In the genomic region with DNA sequence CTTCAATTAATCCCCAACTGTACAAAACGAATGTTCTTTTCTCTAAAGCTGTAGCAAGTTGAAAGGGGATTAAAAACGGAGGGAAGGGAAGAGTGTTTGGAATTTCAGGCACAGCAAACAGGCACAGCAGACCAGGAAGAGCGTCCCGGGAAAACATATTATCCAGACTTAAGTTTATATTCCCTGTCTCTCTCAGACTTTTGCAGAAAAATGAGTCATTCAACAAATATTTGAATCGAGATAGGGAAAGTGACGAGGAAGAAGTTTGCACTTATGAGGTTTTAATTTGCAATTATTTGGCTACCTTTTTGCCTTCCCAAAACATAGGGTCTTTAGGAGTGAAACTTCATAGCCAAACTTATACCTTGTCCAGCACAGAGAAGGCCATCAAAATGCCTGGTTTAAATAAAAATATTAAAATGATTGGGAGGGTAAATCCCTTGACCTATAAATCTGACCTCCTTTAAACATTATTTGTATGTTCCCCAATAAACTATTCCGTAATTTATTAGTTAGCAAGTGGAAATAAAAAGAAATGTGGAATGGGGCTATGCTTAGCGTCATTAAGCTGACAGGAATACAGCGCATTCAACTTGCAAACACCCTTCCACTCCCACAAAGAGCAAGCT, we compare ENCODE assay signal across 8 cellular contexts. TPM values are rescaled to one million over a fixed set of nuclear protein-coding genes. Genes with fewer than 3 reads are reported as not detected.
DNase-seq lines count a peak whose midpoint lies in the region; ATAC-seq and TF ChIP-seq lines count a peak whose summit lies in the region.

No MANE protein-coding gene starts in this region.

- H3K27me3 Mint-ChIP-seq in activated B cell treated with CpG ODN at 0.5 μM for 24 hours (peaks cover 3% of the 10 kb centered on the region), glutamatergic neuron (ENCODE audit: unreplicated experiment) (peaks cover 3% of the 10 kb centered on the region)

- H3K4me1 Mint-ChIP-seq in activated B cell treated with CpG ODN at 0.5 μM for 24 hours (peaks cover 12% of the 10 kb centered on the region), glutamatergic neuron (ENCODE audit: low read depth, unreplicated experiment) (peaks cover 2% of the 10 kb centered on the region)

- DNase-seq in activated B cell treated with CpG ODN at 0.5 μM for 24 hours = no peak
- no peak for DNase-seq in glutamatergic neuron
- no peak for DNase-seq in NCI-H69 (lab: John Stamatoyannopoulos, UW)
- no peak for DNase-seq in NCI-H1694 (lab: John Stamatoyannopoulos, UW)
- no peak for DNase-seq in effector CD8-positive, alpha-beta T cell (lab: John Stamatoyannopoulos, UW)

- CTCF ChIA-PET in activated B cell treated with CpG ODN at 0.5 μM for 24 hours (lab: Charles Lee) = interaction anchor here (0.9 to 2.5 kb wide), 8 partner anchors 9 to 77 kb away, joined by 3 to 9 read pairs (median 4); a partner anchor contains a TSS

- H3K4me2 ChIP-seq in skeletal muscle satellite cell (ENCODE audit: low read length) = peak overlapping the region; percentile 94

- no peaks in the 10 kb centered on the region for H3K27me3 ChIP-seq in skeletal muscle satellite cell (ENCODE audit: control insufficient read depth, insufficient read depth, low read length)

- H3K36me3 Mint-ChIP-seq in activated B cell treated with CpG ODN at 0.5 μM for 24 hours (ENCODE audit: low read depth) (peaks cover 7% of the 10 kb centered on the region), glutamatergic neuron (ENCODE audit: unreplicated experiment) (no peaks in the 10 kb centered on the region)

- peak overlapping the region; percentile 77 for H3K4me3 ChIP-seq in skeletal muscle satellite cell (ENCODE audit: low read length)

- H3K36me3 ChIP-seq in skeletal muscle satellite cell (ENCODE audit: insufficient read depth, low read length) = no peaks in the 10 kb centered on the region

- peak overlapping the region; percentile 85 for H3K4me3 Mint-ChIP-seq in activated B cell treated with CpG ODN at 0.5 μM for 24 hours
- peak overlapping the region; percentile 95 for H3K4me3 Mint-ChIP-seq in glutamatergic neuron (ENCODE audit: unreplicated experiment)

- no peaks in the 10 kb centered on the region for H3K9me3 ChIP-seq in skeletal muscle satellite cell (replicated peaks; ENCODE audit: low read length)

- H3K9me3 Mint-ChIP-seq in activated B cell treated with CpG ODN at 0.5 μM for 24 hours (peaks cover 2% of the 10 kb centered on the region), glutamatergic neuron (ENCODE audit: unreplicated experiment) (peaks cover 9% of the 10 kb centered on the region)

- TF ChIP-seq CTCF in activated B cell treated with CpG ODN at 0.5 μM for 24 hours (IDR thresholded peaks at IDR 0.05) = no peak
- no peak for TF ChIP-seq CTCF in glutamatergic neuron (IDR thresholded peaks at IDR 0.05; ENCODE audit: partially characterized antibody, unreplicated experiment)

- ATAC-seq in GM19043 (IDR thresholded peaks at IDR 0.05; ENCODE audit: low read depth, unreplicated experiment) (peak; percentile 74), HG03097 (IDR thresholded peaks at IDR 0.05; ENCODE audit: low FRiP score, unreplicated experiment) (peak; percentile 72), activated B cell treated with CpG ODN at 0.5 μM for 24 hours (ENCODE audit: low read depth) (peak; percentile 83)

- peak overlapping the region; percentile 72 for H3K9ac ChIP-seq in skeletal muscle satellite cell (ENCODE audit: low read depth, low read length)

- POLR2A ChIA-PET in activated B cell treated with CpG ODN at 0.5 μM for 24 hours (lab: Charles Lee) = interaction anchor here (0.6 to 5.0 kb wide), 53 partner anchors 9 to 1790 kb away, joined by 3 to 253 read pairs (median 6); partner anchors contain the start of gene HFE

- H3K4me1 ChIP-seq in skeletal muscle satellite cell (ENCODE audit: control insufficient read depth, insufficient read depth, low read length) = peaks cover 12% of the 10 kb centered on the region

- intact Hi-C loops in activated B cell treated with CpG ODN at 0.5 μM for 24 hours (cut with micrococcal nuclease) = loop anchor here (1.0 to 5.0 kb wide), 7 partner anchors 20 to 1044 kb away; a partner anchor contains a TSS

- H3K27ac Mint-ChIP-seq in activated B cell treated with CpG ODN at 0.5 μM for 24 hours = peak overlapping the region; percentile 98
- peak overlapping the region; percentile 88 for H3K27ac Mint-ChIP-seq in glutamatergic neuron (ENCODE audit: unreplicated experiment)

RNA-seq across cellular contexts. Expression of gene HFE, which starts 16.0 kb away (rescaled TPM):
- total RNA-seq in activated B cell treated with CpG ODN at 0.5 μM for 24 hours = 0.98 and 1.1 TPM in 2 replicates
- total RNA-seq in glutamatergic neuron (ENCODE audit: unreplicated experiment) = not detected
- total RNA-seq in skeletal muscle satellite cell (2012; rRNA removed) = 8.5 and 13.9 TPM in 2 replicates
